22 cellular contexts compared by ENCODE assay signal in the genomic region with DNA sequence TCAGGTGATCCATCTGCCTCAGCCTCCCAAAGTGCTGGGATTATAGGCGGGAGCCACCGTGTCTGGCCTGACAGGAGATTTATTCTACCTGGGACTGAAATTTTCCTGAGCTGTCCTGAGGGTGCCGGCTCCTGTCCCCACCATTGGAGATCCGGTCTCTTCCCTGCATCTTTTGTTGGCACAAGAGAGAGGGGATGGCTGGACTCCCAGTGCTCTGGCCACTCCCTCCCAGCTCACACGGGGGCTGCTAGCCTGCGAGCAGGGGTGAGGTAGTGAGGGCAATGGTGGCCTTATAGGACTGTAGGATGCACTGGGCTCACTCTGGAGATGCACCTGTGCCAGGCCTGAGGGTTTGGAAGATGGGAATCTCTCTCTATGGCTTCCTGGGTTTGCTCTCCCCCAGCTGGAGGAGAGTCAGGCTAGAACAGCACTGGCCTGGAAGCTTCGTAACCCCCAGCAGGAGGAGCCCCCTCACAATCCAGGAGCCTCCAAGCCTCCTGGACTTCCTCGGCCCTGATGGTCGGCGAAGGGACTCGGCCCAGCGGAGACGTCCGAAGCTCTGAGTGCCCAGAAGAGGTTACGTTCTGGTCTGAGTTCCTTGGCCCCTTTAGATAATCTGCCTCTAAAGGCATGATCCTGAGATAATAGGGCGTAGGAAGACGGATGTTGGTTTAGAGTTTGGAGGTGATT.
"Had no signal": no experiment of that assay in that cellular context is flagged by ENCODE, and none has a peak within 500 bp of the region (broad histone marks: within the 10 kb centered on the region; RNA-seq: fewer than 3 reads in every experiment).

No MANE protein-coding gene starts in this region.

- H3K4me2 ChIP-seq: SK-N-SH had no signal

- H3K9me3 ChIP-seq: SK-N-SH had no signal

- H3K27ac ChIP-seq: HL-60, RWPE1 had no signal

- DNase-seq: KBM-7, NCI-H1092, NCI-H1105 treated with DMSO at 0.1 percent for 48 hours, NCI-H1436, NCI-H187, NCI-H2029, NCI-H2081 treated with DMSO at 0.1 percent for 48 hours, NCI-H2171, NCI-H226, NCI-H446, NCI-H510A, NCI-H524 treated with DMSO at 0.1 percent for 48 hours, NCI-H69, NCI-H774, PC-3, SHP77, SK-N-SH, SW 1271 had no signal

- FAIRE-seq: HTR-8/SVneo had no signal

- ATAC-seq: Panc1, PC-3 had no signal

- H3K9ac ChIP-seq: SK-N-SH had no signal
